ENCODE assay signal across 1 cellular context in genomic region chr11:17596310-17596669, GRCh38.
TF ChIP-seq lines count a peak whose summit lies in the region.

No MANE protein-coding gene starts in this region.

TF ChIP-seq in H1, 55 proteins besides CTCF, POLR2A, EP300 and RAD21:
- TF ChIP-seq RBBP5 (IDR thresholded peaks at IDR 0.05; ENCODE audit: borderline replicate concordance, low read depth, low read length), result no peak
- TF ChIP-seq HDAC2 (IDR thresholded peaks at IDR 0.05; ENCODE audit: borderline replicate concordance in 1 of 2, low read depth in 2 of 2, low read length in 2 of 2), result no peak
- no peak for TF ChIP-seq KDM4A (IDR thresholded peaks at IDR 0.05; ENCODE audit: low read depth, low read length, severe bottlenecking)
- no peak for TF ChIP-seq PHF8 (conservative IDR thresholded peaks at IDR 0.05; ENCODE audit: low read depth, low read length)
- TF ChIP-seq TBP (IDR thresholded peaks at IDR 0.05; ENCODE audit: low read depth, low read length), result no peak
- no peak for TF ChIP-seq YY1 (IDR thresholded peaks at IDR 0.05; ENCODE audit: low read depth, low read length)
